Comparison of ENCODE assay signal across 8 cellular contexts in genomic region chr15:85283815-85284214, GRCh38.
DNase-seq lines count a peak whose midpoint lies in the region; ATAC-seq and TF ChIP-seq lines count a peak whose summit lies in the region.
"Not testable (repeated sequence)": the region's sequence is repeated elsewhere in the genome, so short reads cannot be mapped to it uniquely, and the experiment has no call there.

No MANE protein-coding gene starts in this region.

- not testable (repeated sequence) for H3K27me3 Mint-ChIP-seq in IgD-negative memory B cell

- not testable (repeated sequence) for H3K36me3 Mint-ChIP-seq in IgD-negative memory B cell

- intact Hi-C loops in mammary epithelial cell (cut with micrococcal nuclease); thyroid gland (cut with DNase I): not testable (repeated sequence)

- H3K9me3 Mint-ChIP-seq in IgD-negative memory B cell, result not testable (repeated sequence)

- CTCF ChIA-PET in mammary epithelial cell (lab: Charles Lee; ENCODE audit: low non-redundant PET), result not testable (repeated sequence)

- in situ Hi-C loops in GM13976 (cut with MboI; ENCODE audit: low sequenced_read_pairs, unreplicated experiment) (loop anchor here (25.0 kb wide), 2 partner anchors 122 to 222 kb away; no protein-coding TSS in a partner anchor), mammary epithelial cell (cut with MboI; ENCODE audit: low sequenced_read_pairs in 2 of 2) (loop anchor here in 1 of 2 donors (25.0 kb wide), 1 partner anchor 553 kb away; no protein-coding TSS in a partner anchor)

- peak; percentile 9 for TF ChIP-seq CTCF in GM13976 (IDR thresholded peaks at IDR 0.05; ENCODE audit: borderline replicate concordance, control extremely low read depth, extremely low read depth, insufficient read depth, missing control alignments)
- TF ChIP-seq CTCF in mammary epithelial cell (conservative IDR thresholded peaks at IDR 0.05 in 1 of 2, IDR thresholded peaks at IDR 0.05 in 1 of 2; ENCODE audit: extremely low read depth in 1 of 2, insufficient read depth in 1 of 2, low read depth in 1 of 2, low read length in 2 of 2); thyroid gland (IDR thresholded peaks at IDR 0.05): not testable (repeated sequence)

- H3K27ac ChIP-seq in mammary epithelial cell (ENCODE audit: insufficient read depth, low read depth, low read length); thyroid gland: not testable (repeated sequence)

- peaks cover 21 to 30% (median 29%) of the 10 kb centered on the region in 3 donors for H3K4me1 Mint-ChIP-seq in IgD-negative memory B cell

- 48% methylated on average over 4 of the region's 5 CpGs for WGBS in mammary epithelial cell (ENCODE audit: low coverage, missing lambda C conversion rate)
- WGBS in thyroid gland, 2 donors, result 27 to 43% methylated on average over 2 to 4 of the region's 5 CpGs

- peak; percentile 37 for DNase-seq in GM13976 (ENCODE audit: low spot score)
- peak; percentile 9 for DNase-seq in mammary epithelial cell
- peak; percentile 58 to 64 for DNase-seq in thyroid gland

- ATAC-seq in GM19023 (IDR thresholded peaks at IDR 0.05; ENCODE audit: unreplicated experiment) (peak; percentile 63), GM21390 (IDR thresholded peaks at IDR 0.05; ENCODE audit: unreplicated experiment) (peak; percentile 88), HG02642 (IDR thresholded peaks at IDR 0.05; ENCODE audit: poor library complexity, unreplicated experiment) (peak; percentile 62), HG03108 (IDR thresholded peaks at IDR 0.05; ENCODE audit: unreplicated experiment) (peak; percentile 74)

- not testable (repeated sequence) for H3K4me2 ChIP-seq in mammary epithelial cell (ENCODE audit: insufficient read depth, low read depth, low read length)

- H3K9me3 ChIP-seq in mammary epithelial cell (replicated peaks; ENCODE audit: insufficient read depth, low read length); thyroid gland: not testable (repeated sequence)

- not testable (repeated sequence) for H3K79me2 ChIP-seq in mammary epithelial cell (ENCODE audit: insufficient read depth, low read length)

- H3K27me3 ChIP-seq in mammary epithelial cell (ENCODE audit: insufficient read depth, low read length); thyroid gland: not testable (repeated sequence)

- not testable (repeated sequence) for H3K36me3 ChIP-seq in mammary epithelial cell (ENCODE audit: insufficient read depth, low read length); thyroid gland

- not testable (repeated sequence) for H3K4me3 ChIP-seq in mammary epithelial cell (replicated peaks in 1 of 3; ENCODE audit: insufficient read depth in 1 of 3, low read depth in 2 of 3, low read length in 3 of 3); thyroid gland (replicated peaks in 1 of 3)

- H4K20me1 ChIP-seq in mammary epithelial cell (ENCODE audit: insufficient read depth, low read length), result not testable (repeated sequence)

- not testable (repeated sequence) for TF ChIP-seq POLR2A in thyroid gland (IDR thresholded peaks at IDR 0.05)

- peak overlapping the region in 3 of 4 donors; percentile 25 to 73 (median 71) for H3K4me3 Mint-ChIP-seq in IgD-negative memory B cell

- dilution Hi-C loops in mammary epithelial cell (cut with HindIII; ENCODE audit: low sequenced_read_pairs), result not testable (repeated sequence)

- not testable (repeated sequence) for BruUV-seq in mammary epithelial cell (replicated peaks; lab: Mats Ljungman, UMichigan)

- not testable (repeated sequence) for H2AFZ ChIP-seq in mammary epithelial cell (ENCODE audit: low read depth, low read length)

- H3K4me1 ChIP-seq in mammary epithelial cell (ENCODE audit: insufficient read depth, low read length); thyroid gland: not testable (repeated sequence)

- H3K27ac Mint-ChIP-seq in IgD-negative memory B cell, result peak overlapping the region in 2 of 3 donors; percentile 3 to 21

- not testable (repeated sequence) for H3K9ac ChIP-seq in mammary epithelial cell (ENCODE audit: insufficient read depth, low read length)

Comparison
In these comparisons a context has a peak if more than half of its experiments do, and no peak if none do; other contexts are left out.
1. DNase-seq: peak in every context shown above with its lines; median percentile 61 in thyroid gland; 37 in GM13976; 9 in mammary epithelial cell.